Comparison of ENCODE assay signal across 29 cellular contexts in the genomic region with DNA sequence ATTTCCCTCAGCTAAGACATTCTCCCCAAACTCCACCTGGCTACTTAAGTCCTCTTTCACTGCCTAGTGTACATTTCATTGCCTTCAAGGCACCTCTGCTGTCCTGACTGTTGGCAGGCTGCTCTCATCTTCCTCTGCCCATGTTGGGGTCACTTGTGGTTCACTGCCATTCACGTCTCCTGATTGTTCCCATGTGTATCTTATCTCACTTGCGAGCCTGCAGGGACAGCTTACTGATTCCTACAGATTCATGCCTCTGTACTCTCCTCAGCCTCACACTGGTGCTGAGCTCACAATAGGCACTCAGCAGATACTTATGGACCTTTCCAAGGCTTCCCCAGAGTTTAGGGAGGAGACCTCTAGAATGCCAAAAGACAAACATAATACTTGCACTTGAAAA.
"Had no signal": no experiment of that assay in that cellular context is flagged by ENCODE, and none has a peak within 500 bp of the region (broad histone marks: within the 10 kb centered on the region; RNA-seq: fewer than 3 reads in every experiment).

No MANE protein-coding gene starts in this region.

- H3K27me3 ChIP-seq: right atrium auricular region had no signal

- H3K4me2 ChIP-seq: hepatocyte, smooth muscle cell had no signal

- H3K4me3 Mint-ChIP-seq: naive thymus-derived CD4-positive, alpha-beta T cell; nephron progenitor cell; stimulated activated naive CD8-positive, alpha-beta T cell treated with anti-CD3 and anti-CD28 coated beads, Interleukin-15, amount 100 ng/mL, for 72 hours had no signal

- H3K4me3 ChIP-seq: coronary artery, gastrocnemius medialis, hepatocyte, left lung, prostate gland, right atrium auricular region, smooth muscle cell, suprapubic skin, transverse colon, upper lobe of right lung, vagina had no signal

- H3K4me1 ChIP-seq: gastrocnemius medialis, left lung, prostate gland, right atrium auricular region, suprapubic skin, transverse colon, upper lobe of right lung, vagina had no signal

- H3K36me3 Mint-ChIP-seq: naive thymus-derived CD4-positive, alpha-beta T cell had no signal

- H3K9me3 ChIP-seq: gastrocnemius medialis, left lung, prostate gland, right atrium auricular region, suprapubic skin, transverse colon, upper lobe of right lung, vagina had no signal

- H2AFZ ChIP-seq: hepatocyte had no signal

- H3K9me3 Mint-ChIP-seq: naive thymus-derived CD4-positive, alpha-beta T cell; stimulated activated naive CD8-positive, alpha-beta T cell treated with anti-CD3 and anti-CD28 coated beads, Interleukin-15, amount 100 ng/mL, for 72 hours had no signal

- H3K79me2 ChIP-seq: hepatocyte had no signal

- DNase-seq: dermis blood vessel endothelial cell; effector memory CD4-positive, alpha-beta T cell; foreskin fibroblast; gastrocnemius medialis; head of caudate nucleus; kidney; left lung; mesenchymal stem cell; midbrain; naive thymus-derived CD4-positive, alpha-beta T cell; nephron progenitor cell; nucleus accumbens; stimulated activated CD4-positive, alpha-beta T cell treated with anti-CD3 and anti-CD28 coated beads, Interleukin-12 subunit alpha, Interleukin-12 subunit beta, amount 100 ng/mL, for 4 hours; stimulated activated CD4-positive, alpha-beta T cell treated with anti-CD3 and anti-CD28 coated beads, Interleukin-1b, Interleukin-23, amount 100 ng/mL, for 48 hours; stimulated activated CD4-positive, alpha-beta T cell treated with anti-CD3 and anti-CD28 coated beads, Interleukin-4, amount 100 ng/mL, for 1 hour; stimulated activated CD8-positive, alpha-beta memory T cell treated with anti-CD3 and anti-CD28 coated beads, Interleukin-4, amount 100 ng/mL, for 48 hours; stimulated activated naive CD4-positive, alpha-beta T cell; stimulated activated naive CD8-positive, alpha-beta T cell treated with anti-CD3 and anti-CD28 coated beads, Interleukin-15, amount 100 ng/mL, for 72 hours; transverse colon; upper lobe of right lung had no signal

- H3K36me3 ChIP-seq: gastrocnemius medialis, left lung, prostate gland, right atrium auricular region, suprapubic skin, transverse colon, upper lobe of right lung, vagina had no signal

- H3K27ac ChIP-seq: coronary artery, gastrocnemius medialis, hepatocyte, left lung, prostate gland, right atrium auricular region, suprapubic skin, transverse colon, upper lobe of right lung, vagina had no signal

- ATAC-seq: esophagus mucosa; gastrocnemius medialis; left lung; naive thymus-derived CD4-positive, alpha-beta T cell; sciatic nerve; stimulated activated naive CD8-positive, alpha-beta T cell treated with anti-CD3 and anti-CD28 coated beads, Interleukin-15, amount 100 ng/mL, for 72 hours had no signal

- H3K27ac Mint-ChIP-seq: naive thymus-derived CD4-positive, alpha-beta T cell; nephron progenitor cell; stimulated activated naive CD8-positive, alpha-beta T cell treated with anti-CD3 and anti-CD28 coated beads, Interleukin-15, amount 100 ng/mL, for 72 hours had no signal
